15 cellular contexts compared by ENCODE assay signal in the genomic region with DNA sequence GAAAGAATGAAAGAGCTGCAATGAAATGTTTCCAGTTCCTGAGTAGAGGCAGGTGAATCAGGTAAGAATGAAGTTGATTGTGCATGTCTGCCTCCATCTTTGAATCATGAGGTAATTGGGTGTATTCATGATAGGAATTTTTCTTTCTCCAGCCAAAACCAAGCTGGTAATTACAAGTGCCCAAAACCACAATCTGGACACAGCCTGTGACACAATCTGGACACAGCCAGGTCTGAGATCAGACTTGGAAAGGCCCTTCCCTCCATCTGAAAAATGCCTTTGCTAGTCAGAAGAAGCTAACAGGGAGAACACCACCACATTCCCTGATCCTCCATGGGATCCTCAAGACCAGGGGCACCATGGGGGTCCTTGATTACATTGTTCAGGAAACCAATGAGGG.
A peak's percentile ranks its signal among the peaks of the same experiment; 100 is the strongest.
DNase-seq lines count a peak whose midpoint lies in the region; ATAC-seq, FAIRE-seq and TF ChIP-seq lines count a peak whose summit lies in the region.
"Had no signal": no experiment of that assay in that cellular context is flagged by ENCODE, and none has a peak within 500 bp of the region (broad histone marks: within the 10 kb centered on the region; RNA-seq: fewer than 3 reads in every experiment).

No MANE protein-coding gene starts in this region.

- CTCF ChIA-PET in GM10248 (lab: Yijun Ruan, JAX) = no interaction called here

- no peaks in the 10 kb centered on the region for H4K20me1 ChIP-seq in osteoblast (ENCODE audit: insufficient read depth, low read length)

- H3K27ac ChIP-seq in epithelial cell of prostate (peak overlapping the region; percentile 66), osteoblast (ENCODE audit: low read depth, low read length) (peak overlapping the region; percentile 90)
- H3K27ac ChIP-seq: psoas muscle had no signal

- no peak overlapping the region for H3K4me3 ChIP-seq in osteoblast (ENCODE audit: insufficient read depth, low read length)
- H3K4me3 ChIP-seq: psoas muscle had no signal

- H2AFZ ChIP-seq in osteoblast (ENCODE audit: low read length) = no peak overlapping the region

- ATAC-seq in GM19463 (IDR thresholded peaks at IDR 0.05; ENCODE audit: unreplicated experiment) = no peak
- ATAC-seq: psoas muscle; stimulated activated naive B cell treated with anti-CD40 and anti-IgM and Interleukin-4, amounts not matched to agents 10 μg/mL and 1 μg/mL and 100 μg/mL, for 72 hours had no signal

- no peaks in the 10 kb centered on the region for H3K36me3 ChIP-seq in osteoblast (ENCODE audit: insufficient read depth, low read length)

- no peak overlapping the region for H3K4me2 ChIP-seq in osteoblast (ENCODE audit: insufficient read depth, low read length)

- H3K4me1 ChIP-seq in osteoblast (ENCODE audit: insufficient read depth, low read length) = peaks cover 35% of the 10 kb centered on the region
- H3K4me1 ChIP-seq: psoas muscle had no signal

- POLR2A ChIA-PET in GM10248 (lab: Yijun Ruan, JAX) = no interaction called here

- no peaks in the 10 kb centered on the region for H3K27me3 ChIP-seq in osteoblast (ENCODE audit: insufficient read depth, low read length)

- TF ChIP-seq CTCF in osteoblast (IDR thresholded peaks at IDR 0.05; ENCODE audit: extremely low read depth, low read depth, low read length) (no peak), GM10248 (IDR thresholded peaks at IDR 0.05; ENCODE audit: control extremely low read depth, extremely low read depth, low read depth, missing control alignments) (no peak)

- no peaks in the 10 kb centered on the region for H3K9me3 ChIP-seq in osteoblast (ENCODE audit: low read depth, low read length)
- H3K9me3 ChIP-seq: psoas muscle had no signal

- DNase-seq in Daoy (ENCODE audit: low read depth) (peak; percentile 84), NCI-H226 (peak; percentile 49), epithelial cell of prostate (ENCODE audit: low read depth, low spot score) (peak; percentile 29), osteoblast (ENCODE audit: insufficient read length, low spot score, missing footprints) (peak; percentile 62), HTR-8/SVneo (ENCODE audit: insufficient read length, low spot score) (no peak), NCI-H2081 (lab: John Stamatoyannopoulos, UW) (no peak), GM10248 (ENCODE audit: extremely low spot score) (no peak)
- DNase-seq: activated naive CD4-positive, alpha-beta T cell treated with Interleukin-2 at 50 U/mL for 16 hours; CD4-positive, alpha-beta T cell; NCI-H1436; psoas muscle; SHP77; stimulated activated CD4-positive, alpha-beta T cell treated with anti-CD3 and anti-CD28 coated beads, Interleukin-4, amount 100 ng/mL, for 1 hour; stimulated activated naive B cell treated with anti-CD40 and anti-IgM and Interleukin-4, amounts not matched to agents 10 μg/mL and 1 μg/mL and 100 μg/mL, for 72 hours had no signal

- no peaks in the 10 kb centered on the region for H3K79me2 ChIP-seq in osteoblast (ENCODE audit: insufficient read depth, low read length)

- no peak for FAIRE-seq in HTR-8/SVneo (lab: Jason Lieb, UNC)

Comparison
In these comparisons a context has a peak if more than half of its experiments do, and no peak if none do; other contexts are left out.
1. DNase-seq: peak in Daoy (single experiment), NCI-H226 (single experiment), epithelial cell of prostate (single experiment) and osteoblast (single experiment); none in HTR-8/SVneo (single experiment), NCI-H2081 (0 of 2) and GM10248 (single experiment).